11 cellular contexts compared by ENCODE assay signal in the genomic region with DNA sequence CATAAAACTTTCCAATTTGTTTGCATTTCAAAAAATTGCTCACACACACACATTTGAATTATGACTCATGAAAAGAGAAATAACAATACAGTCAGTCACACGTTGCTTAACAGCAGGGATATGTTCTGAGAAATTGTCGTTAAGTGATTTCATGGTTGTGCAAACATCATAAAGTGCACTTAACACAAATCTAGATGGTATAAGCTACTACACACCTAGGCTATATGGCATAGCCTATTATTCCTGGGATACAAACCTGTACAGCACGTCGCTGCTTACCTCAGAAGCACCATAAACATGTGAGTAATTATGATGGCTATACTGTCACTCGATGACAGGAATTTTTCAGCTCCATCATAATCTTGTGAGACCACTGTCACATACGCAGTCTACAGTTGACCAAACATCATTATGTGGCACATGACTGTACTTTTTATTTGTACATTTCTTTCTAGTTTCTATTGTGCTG.
DNase-seq lines count a peak whose midpoint lies in the region; ATAC-seq, FAIRE-seq and TF ChIP-seq lines count a peak whose summit lies in the region.
"Had no signal": no experiment of that assay in that cellular context is flagged by ENCODE, and none has a peak within 500 bp of the region (broad histone marks: within the 10 kb centered on the region; RNA-seq: fewer than 3 reads in every experiment).

No MANE protein-coding gene starts in this region.

- peaks cover 50% of the 10 kb centered on the region for H3F3A ChIP-seq in SK-N-SH (replicated peaks; ENCODE audit: insufficient read depth)

- TF ChIP-seq CTCF in AG09319 (IDR thresholded peaks at IDR 0.05; ENCODE audit: low read depth, low read length) (no peak), NB4 (IDR thresholded peaks at IDR 0.05; ENCODE audit: low read depth, low read length) (no peak), SK-N-SH (IDR thresholded peaks at IDR 0.05) (no peak), keratinocyte (optimal IDR thresholded peaks at IDR 0.05 in 1 of 3, IDR thresholded peaks at IDR 0.05 in 1 of 3, conservative IDR thresholded peaks at IDR 0.05 in 1 of 3; ENCODE audit: extremely low read depth in 1 of 3, insufficient read depth in 2 of 3, low read length in 3 of 3) (no peak), gastroesophageal sphincter (IDR thresholded peaks at IDR 0.05) (no peak), D721Med (IDR thresholded peaks at IDR 0.05; ENCODE audit: insufficient read depth, missing control alignments) (no peak)

- POLR2A ChIA-PET in SK-N-SH (lab: Yijun Ruan, JAX): no interaction called here

- TF ChIP-seq EP300 in SK-N-SH (IDR thresholded peaks at IDR 0.05; ENCODE audit: borderline replicate concordance in 1 of 2, low read depth in 1 of 2, low read length in 1 of 2) (peak in 1 of 2 experiments; percentile 78; a peak in 1 of 4 replicates), gastroesophageal sphincter (IDR thresholded peaks at IDR 0.05) (no peak)

- H3K9me1 ChIP-seq in keratinocyte (ENCODE audit: control insufficient read depth, extremely low read depth, insufficient read depth, low read length): no peaks in the 10 kb centered on the region

- H3K4me2 ChIP-seq in SK-N-SH (peak overlapping the region; percentile 91), keratinocyte (ENCODE audit: control insufficient read depth, extremely low read depth, insufficient read depth, low read depth, low read length) (peak overlapping the region; percentile 59)

- H2AFZ ChIP-seq in SK-N-SH (ENCODE audit: low read depth) (no peak overlapping the region), keratinocyte (ENCODE audit: control insufficient read depth, low read length) (no peak overlapping the region)

- H3K27me3 ChIP-seq in SK-N-SH (ENCODE audit: insufficient read depth) (no peaks in the 10 kb centered on the region), keratinocyte (ENCODE audit: control insufficient read depth, extremely low read depth, insufficient read depth, low read length) (no peaks in the 10 kb centered on the region), gastroesophageal sphincter (no peaks in the 10 kb centered on the region)

- 17% methylated on average over 6 of the region's 6 CpGs for WGBS in SK-N-SH (ENCODE audit: low lambda C conversion rate)
- 70 to 88% methylated on average over 6 of the region's 6 CpGs for WGBS in gastroesophageal sphincter (ENCODE audit: low coverage in 1 of 2), 2 donors

- H3K36me3 ChIP-seq in SK-N-SH (replicated peaks in 1 of 2; ENCODE audit: control insufficient read depth in 1 of 2, insufficient read depth in 2 of 2, low read length in 1 of 2): no peaks in the 10 kb centered on the region
- H3K36me3 ChIP-seq in keratinocyte (ENCODE audit: control insufficient read depth in 2 of 2, extremely low read depth in 1 of 2, insufficient read depth in 2 of 2, low read length in 2 of 2): no peaks in the 10 kb centered on the region
- no peaks in the 10 kb centered on the region for H3K36me3 ChIP-seq in gastroesophageal sphincter

- peak; percentile 39 for DNase-seq in AG09319 (ENCODE audit: extremely low read depth, low read depth)
- peak; percentile 8 for DNase-seq in NB4 (ENCODE audit: low read depth)
- no peak for DNase-seq in SK-N-SH
- peak; percentile 13 for DNase-seq in keratinocyte (ENCODE audit: low read depth, low spot score)
- DNase-seq in T-helper 1 cell: no peak
- no peak for DNase-seq in left lobe of liver (ENCODE audit: low spot score)
- no peak for DNase-seq in D721Med (ENCODE audit: insufficient read length, low spot score)
- DNase-seq: CD8-positive, alpha-beta T cell; effector memory CD4-positive, alpha-beta T cell; stimulated activated CD4-positive, alpha-beta T cell treated with anti-CD3 and anti-CD28 coated beads, Interleukin-4, amount 100 ng/mL, for 1 hour had no signal

- peak overlapping the region; percentile 71; the same call in 1 of the 2 replicates for H3K9ac ChIP-seq in SK-N-SH
- H3K9ac ChIP-seq in keratinocyte (ENCODE audit: control insufficient read depth, extremely low read depth, insufficient read depth, low read length): peak overlapping the region; percentile 5

- no peaks in the 10 kb centered on the region for H3K9me2 ChIP-seq in SK-N-SH

- no peak for ATAC-seq in gastroesophageal sphincter
- ATAC-seq in left lobe of liver: no peak
- ATAC-seq: CD8-positive, alpha-beta T cell had no signal

- no peak overlapping the region for H3K4me3 ChIP-seq in NB4 (ENCODE audit: low read depth, low read length)
- no peak overlapping the region for H3K4me3 ChIP-seq in SK-N-SH (ENCODE audit: low read depth in 2 of 2, low read length in 1 of 2)
- no peak overlapping the region for H3K4me3 ChIP-seq in keratinocyte (ENCODE audit: control insufficient read depth in 2 of 3, extremely low read depth in 1 of 3, insufficient read depth in 2 of 3, low read depth in 1 of 3, low read length in 3 of 3)
- no peak overlapping the region for H3K4me3 ChIP-seq in gastroesophageal sphincter

- no peaks in the 10 kb centered on the region for H3K79me2 ChIP-seq in SK-N-SH (ENCODE audit: insufficient read depth)
- no peaks in the 10 kb centered on the region for H3K79me2 ChIP-seq in keratinocyte (ENCODE audit: control insufficient read depth, insufficient read depth, low read length)

- H3K27ac ChIP-seq in SK-N-SH (ENCODE audit: low read depth in 2 of 2, low read length in 1 of 2) (peak overlapping the region in 1 of 2 experiments; percentile 100; a peak in 2 of 4 replicates), keratinocyte (ENCODE audit: control insufficient read depth, insufficient read depth, low read length) (peak overlapping the region; percentile 98), gastroesophageal sphincter (peak overlapping the region in 1 of 4 donors; percentile 21)

- no peak for TF ChIP-seq RAD21 in SK-N-SH (IDR thresholded peaks at IDR 0.05; ENCODE audit: low read length)

- H4K20me1 ChIP-seq in SK-N-SH (ENCODE audit: insufficient read depth) (no peaks in the 10 kb centered on the region), keratinocyte (ENCODE audit: control insufficient read depth, extremely low read depth, insufficient read depth, low read length) (no peaks in the 10 kb centered on the region)

- H3K4me1 ChIP-seq in SK-N-SH (ENCODE audit: control insufficient read depth in 1 of 2, insufficient read depth in 2 of 2, low read depth in 1 of 2, low read length in 1 of 2) (peaks cover 0 to 31% of the 10 kb centered on the region in 2 experiments), keratinocyte (ENCODE audit: control insufficient read depth, extremely low read depth, insufficient read depth, low read length) (peaks cover 47% of the 10 kb centered on the region), gastroesophageal sphincter (peaks cover 0 to 16% (median 0%) of the 10 kb centered on the region in 3 donors)

- dilution Hi-C loops in keratinocyte (cut with MboI; ENCODE audit: extremely low pct_ligation_motif_present, low sequenced_read_pairs): no loop called here

- TF ChIP-seq POLR2A in NB4 (IDR thresholded peaks at IDR 0.05; ENCODE audit: extremely low read depth, insufficient read length) (no peak), gastroesophageal sphincter (IDR thresholded peaks at IDR 0.05) (no peak)

- peak; percentile 53 for FAIRE-seq in keratinocyte (lab: Jason Lieb, UNC)
- no peak for FAIRE-seq in D721Med (lab: Jason Lieb, UNC)

- H3K9me3 ChIP-seq in SK-N-SH (no peaks in the 10 kb centered on the region), keratinocyte (ENCODE audit: control insufficient read depth, low read depth, low read length) (no peaks in the 10 kb centered on the region), gastroesophageal sphincter (no peaks in the 10 kb centered on the region)

- CTCF ChIA-PET in SK-N-SH (lab: Yijun Ruan, JAX): no interaction called here

TF ChIP-seq in SK-N-SH, 30 proteins besides CTCF, POLR2A, EP300 and RAD21 (continues in another document):
- TF ChIP-seq ELF1 (IDR thresholded peaks at IDR 0.05): no peak
- no peak; the same call in 1 of the 2 replicates for TF ChIP-seq POLR2AphosphoS5 (IDR thresholded peaks at IDR 0.05; ENCODE audit: low read depth, low read length)
- no peak for TF ChIP-seq EZH2phosphoT487 (IDR thresholded peaks at IDR 0.05; ENCODE audit: borderline replicate concordance, low read depth)
- TF ChIP-seq GATA2 (CRISPR knock-in tag; IDR thresholded peaks at IDR 0.05): no peak
- no peak for TF ChIP-seq SIN3A (IDR thresholded peaks at IDR 0.05; ENCODE audit: borderline replicate concordance, low read depth, low read length)
- TF ChIP-seq, protein P1, sequence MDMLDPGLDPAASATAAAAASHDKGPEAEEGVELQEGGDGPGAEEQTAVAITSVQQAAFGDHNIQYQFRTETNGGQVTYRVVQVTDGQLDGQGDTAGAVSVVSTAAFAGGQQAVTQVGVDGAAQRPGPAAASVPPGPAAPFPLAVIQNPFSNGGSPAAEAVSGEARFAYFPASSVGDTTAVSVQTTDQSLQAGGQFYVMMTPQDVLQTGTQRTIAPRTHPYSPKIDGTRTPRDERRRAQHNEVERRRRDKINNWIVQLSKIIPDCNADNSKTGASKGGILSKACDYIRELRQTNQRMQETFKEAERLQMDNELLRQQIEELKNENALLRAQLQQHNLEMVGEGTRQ (IDR thresholded peaks at IDR 0.05; ENCODE audit: borderline replicate concordance, low read depth, low read length): no peak
- no peak for TF ChIP-seq NRF1 (IDR thresholded peaks at IDR 0.05; ENCODE audit: low read depth, low read length)
- peak; percentile 46; the same call in 1 of the 2 replicates for TF ChIP-seq NFIC (IDR thresholded peaks at IDR 0.05; ENCODE audit: borderline replicate concordance)
- peak; percentile 80 for TF ChIP-seq TCF12 (IDR thresholded peaks at IDR 0.05)
- TF ChIP-seq, protein P2, sequence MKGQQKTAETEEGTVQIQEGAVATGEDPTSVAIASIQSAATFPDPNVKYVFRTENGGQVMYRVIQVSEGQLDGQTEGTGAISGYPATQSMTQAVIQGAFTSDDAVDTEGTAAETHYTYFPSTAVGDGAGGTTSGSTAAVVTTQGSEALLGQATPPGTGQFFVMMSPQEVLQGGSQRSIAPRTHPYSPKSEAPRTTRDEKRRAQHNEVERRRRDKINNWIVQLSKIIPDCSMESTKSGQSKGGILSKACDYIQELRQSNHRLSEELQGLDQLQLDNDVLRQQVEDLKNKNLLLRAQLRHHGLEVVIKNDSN (IDR thresholded peaks at IDR 0.05; ENCODE audit: borderline replicate concordance, low read depth): no peak
- TF ChIP-seq FOSL2 (IDR thresholded peaks at IDR 0.05; ENCODE audit: borderline replicate concordance, low read depth): peak; percentile 88
- peak; percentile 70 for TF ChIP-seq TEAD4 (IDR thresholded peaks at IDR 0.05; ENCODE audit: borderline replicate concordance, insufficient read depth)
- no peak for TF ChIP-seq YY1 (IDR thresholded peaks at IDR 0.05; ENCODE audit: low read depth)
- TF ChIP-seq RXRA (IDR thresholded peaks at IDR 0.05; ENCODE audit: borderline replicate concordance, low read depth): no peak

Comparison
In these comparisons a context has a peak if more than half of its experiments do, and no peak if none do; other contexts are left out.
1. DNase-seq: peak in AG09319 (single experiment), NB4 (single experiment) and keratinocyte (single experiment); none in SK-N-SH (single experiment), T-helper 1 cell (0 of 5), left lobe of liver (single experiment) and D721Med (single experiment).